ENCODE assay signal across 8 cellular contexts in genomic region chrX:38654302-38654701, GRCh38.
A peak's percentile ranks its signal among the peaks of the same experiment; 100 is the strongest.
DNase-seq lines count a peak whose midpoint lies in the region; ATAC-seq, FAIRE-seq and TF ChIP-seq lines count a peak whose summit lies in the region.

No MANE protein-coding gene starts in this region.

- H3K9ac ChIP-seq in KMS-11 (no peak overlapping the region), keratinocyte (ENCODE audit: control insufficient read depth, extremely low read depth, insufficient read depth, low read length) (no peak overlapping the region)

- no peak overlapping the region for H3K4me3 ChIP-seq in KMS-11 (IDR thresholded peaks at IDR 0.05; ENCODE audit: insufficient read depth, low read depth, low read length)
- no peak overlapping the region for H3K4me3 ChIP-seq in keratinocyte (ENCODE audit: control insufficient read depth in 2 of 3, extremely low read depth in 1 of 3, insufficient read depth in 2 of 3, low read depth in 1 of 3, low read length in 3 of 3)

- H3K4me1 ChIP-seq in KMS-11 (ENCODE audit: low read depth, poor library complexity, severe bottlenecking): peaks cover 20% of the 10 kb centered on the region
- H3K4me1 ChIP-seq in keratinocyte (ENCODE audit: control insufficient read depth, extremely low read depth, insufficient read depth, low read length): no peaks in the 10 kb centered on the region

- no peaks in the 10 kb centered on the region for H3K9me3 Mint-ChIP-seq in WTC11
- H3K9me3 Mint-ChIP-seq in activated CD4-positive, alpha-beta memory T cell treated with anti-CD3 and anti-CD28 coated beads for 36 hours: no peaks in the 10 kb centered on the region

- H3K36me3 ChIP-seq in KMS-11 (ENCODE audit: insufficient read depth) (no peaks in the 10 kb centered on the region), keratinocyte (ENCODE audit: control insufficient read depth in 2 of 2, extremely low read depth in 1 of 2, insufficient read depth in 2 of 2, low read length in 2 of 2) (no peaks in the 10 kb centered on the region)

- TF ChIP-seq CTCF in C4-2B (conservative IDR thresholded peaks at IDR 0.05) (peak; percentile 55), KMS-11 (conservative IDR thresholded peaks at IDR 0.05; ENCODE audit: low read depth, low read length) (peak; percentile 55), WTC11 (IDR thresholded peaks at IDR 0.05) (peak; percentile 23), keratinocyte (optimal IDR thresholded peaks at IDR 0.05 in 1 of 3, IDR thresholded peaks at IDR 0.05 in 1 of 3, conservative IDR thresholded peaks at IDR 0.05 in 1 of 3; ENCODE audit: extremely low read depth in 1 of 3, insufficient read depth in 2 of 3, low read length in 3 of 3) (peak; percentile 20 to 49 (median 47))

- H3K4me2 ChIP-seq in KMS-11 (no peak overlapping the region), keratinocyte (ENCODE audit: control insufficient read depth, extremely low read depth, insufficient read depth, low read depth, low read length) (no peak overlapping the region)

- CTCF ChIA-PET in WTC11 (lab: Charles Lee): interaction anchor here (0.7 to 0.9 kb wide), 2 partner anchors 26 to 278 kb away, joined by 3 to 8 read pairs; no protein-coding TSS in a partner anchor
- CTCF ChIA-PET in activated CD4-positive, alpha-beta memory T cell treated with anti-CD3 and anti-CD28 coated beads for 36 hours (lab: Charles Lee): interaction anchor here (1.2 kb wide), 1 partner anchor 27 kb away, joined by 3 read pairs; no protein-coding TSS in a partner anchor

- H2AFZ ChIP-seq in KMS-11 (ENCODE audit: low read depth): no peak overlapping the region
- no peak overlapping the region for H2AFZ ChIP-seq in keratinocyte (ENCODE audit: control insufficient read depth, low read length)

- H3K27me3 ChIP-seq in KMS-11 (ENCODE audit: insufficient read depth, low read depth) (no peaks in the 10 kb centered on the region), keratinocyte (ENCODE audit: control insufficient read depth, extremely low read depth, insufficient read depth, low read length) (no peaks in the 10 kb centered on the region)

- H3K27ac ChIP-seq in C4-2B (no peak overlapping the region), KMS-11 (no peak overlapping the region), keratinocyte (ENCODE audit: control insufficient read depth, insufficient read depth, low read length) (no peak overlapping the region)

- no peaks in the 10 kb centered on the region for H3K36me3 Mint-ChIP-seq in WTC11
- H3K36me3 Mint-ChIP-seq in activated CD4-positive, alpha-beta memory T cell treated with anti-CD3 and anti-CD28 coated beads for 36 hours: no peaks in the 10 kb centered on the region

- no peaks in the 10 kb centered on the region for H3K79me2 ChIP-seq in KMS-11 (ENCODE audit: insufficient read depth, low read depth)
- H3K79me2 ChIP-seq in keratinocyte (ENCODE audit: control insufficient read depth, insufficient read depth, low read length): no peaks in the 10 kb centered on the region

- H4K20me1 ChIP-seq in KMS-11 (ENCODE audit: insufficient read depth): no peaks in the 10 kb centered on the region
- no peaks in the 10 kb centered on the region for H4K20me1 ChIP-seq in keratinocyte (ENCODE audit: control insufficient read depth, extremely low read depth, insufficient read depth, low read length)

- no peaks in the 10 kb centered on the region for H3K9me3 ChIP-seq in keratinocyte (ENCODE audit: control insufficient read depth, low read depth, low read length)

- no peaks in the 10 kb centered on the region for H3K27me3 Mint-ChIP-seq in WTC11 (ENCODE audit: low read depth)
- H3K27me3 Mint-ChIP-seq in activated CD4-positive, alpha-beta memory T cell treated with anti-CD3 and anti-CD28 coated beads for 36 hours: no peaks in the 10 kb centered on the region

- H3K9me1 ChIP-seq in keratinocyte (ENCODE audit: control insufficient read depth, extremely low read depth, insufficient read depth, low read length): no peaks in the 10 kb centered on the region

- H3K4me3 Mint-ChIP-seq in WTC11: no peak overlapping the region
- H3K4me3 Mint-ChIP-seq in activated CD4-positive, alpha-beta memory T cell treated with anti-CD3 and anti-CD28 coated beads for 36 hours: no peak overlapping the region

- peaks cover 4% of the 10 kb centered on the region; the same call in 1 of the 2 replicates for H3K4me1 Mint-ChIP-seq in WTC11
- H3K4me1 Mint-ChIP-seq in activated CD4-positive, alpha-beta memory T cell treated with anti-CD3 and anti-CD28 coated beads for 36 hours (ENCODE audit: low read depth): no peaks in the 10 kb centered on the region

- POLR2A ChIA-PET in WTC11 (lab: Charles Lee): no interaction called here
- POLR2A ChIA-PET in activated CD4-positive, alpha-beta memory T cell treated with anti-CD3 and anti-CD28 coated beads for 36 hours (lab: Charles Lee): no interaction called here

- H3K27ac Mint-ChIP-seq in WTC11: no peak overlapping the region
- no peak overlapping the region for H3K27ac Mint-ChIP-seq in activated CD4-positive, alpha-beta memory T cell treated with anti-CD3 and anti-CD28 coated beads for 36 hours

- DNase-seq in WTC11 (ENCODE audit: low spot score) (no peak), keratinocyte (ENCODE audit: low read depth, low spot score) (no peak), middle frontal gyrus (ENCODE audit: extremely low spot score, low spot score) (no peak), NCI-H1436 (lab: John Stamatoyannopoulos, UW) (no peak)
- no peak for DNase-seq in activated CD4-positive, alpha-beta memory T cell treated with anti-CD3 and anti-CD28 coated beads for 36 hours

- ATAC-seq in WTC11 (peak; percentile 61), GM18511 (IDR thresholded peaks at IDR 0.05; ENCODE audit: unreplicated experiment) (no peak)

- intact Hi-C loops in activated CD4-positive, alpha-beta memory T cell treated with anti-CD3 and anti-CD28 coated beads for 36 hours (cut with micrococcal nuclease): no loop called here

- dilution Hi-C loops in keratinocyte (cut with MboI; ENCODE audit: extremely low pct_ligation_motif_present, low sequenced_read_pairs): no loop called here

- no peak for FAIRE-seq in keratinocyte (lab: Jason Lieb, UNC)

TF ChIP-seq in WTC11, 78 proteins besides CTCF, POLR2A, EP300 and RAD21 (continues in another document):
- TF ChIP-seq GRHL2 (CRISPR knock-in tag; IDR thresholded peaks at IDR 0.05; ENCODE audit: insufficient replicate concordance, severe bottlenecking) (no peak), MYBL2 (CRISPR knock-in tag; IDR thresholded peaks at IDR 0.05) (no peak), ATF3 (CRISPR knock-in tag; conservative IDR thresholded peaks at IDR 0.05) (no peak), NR2C2 (CRISPR knock-in tag; IDR thresholded peaks at IDR 0.05) (no peak), NR1H2 (CRISPR knock-in tag; IDR thresholded peaks at IDR 0.05) (no peak), FOXP1 (CRISPR knock-in tag; IDR thresholded peaks at IDR 0.05; ENCODE audit: borderline replicate concordance) (no peak), PREB (CRISPR knock-in tag; IDR thresholded peaks at IDR 0.05; ENCODE audit: borderline replicate concordance) (no peak), ATF1 (CRISPR knock-in tag; IDR thresholded peaks at IDR 0.05) (no peak), CBFB (CRISPR knock-in tag; IDR thresholded peaks at IDR 0.05; ENCODE audit: low read depth) (no peak)
- TF ChIP-seq, protein P1, sequence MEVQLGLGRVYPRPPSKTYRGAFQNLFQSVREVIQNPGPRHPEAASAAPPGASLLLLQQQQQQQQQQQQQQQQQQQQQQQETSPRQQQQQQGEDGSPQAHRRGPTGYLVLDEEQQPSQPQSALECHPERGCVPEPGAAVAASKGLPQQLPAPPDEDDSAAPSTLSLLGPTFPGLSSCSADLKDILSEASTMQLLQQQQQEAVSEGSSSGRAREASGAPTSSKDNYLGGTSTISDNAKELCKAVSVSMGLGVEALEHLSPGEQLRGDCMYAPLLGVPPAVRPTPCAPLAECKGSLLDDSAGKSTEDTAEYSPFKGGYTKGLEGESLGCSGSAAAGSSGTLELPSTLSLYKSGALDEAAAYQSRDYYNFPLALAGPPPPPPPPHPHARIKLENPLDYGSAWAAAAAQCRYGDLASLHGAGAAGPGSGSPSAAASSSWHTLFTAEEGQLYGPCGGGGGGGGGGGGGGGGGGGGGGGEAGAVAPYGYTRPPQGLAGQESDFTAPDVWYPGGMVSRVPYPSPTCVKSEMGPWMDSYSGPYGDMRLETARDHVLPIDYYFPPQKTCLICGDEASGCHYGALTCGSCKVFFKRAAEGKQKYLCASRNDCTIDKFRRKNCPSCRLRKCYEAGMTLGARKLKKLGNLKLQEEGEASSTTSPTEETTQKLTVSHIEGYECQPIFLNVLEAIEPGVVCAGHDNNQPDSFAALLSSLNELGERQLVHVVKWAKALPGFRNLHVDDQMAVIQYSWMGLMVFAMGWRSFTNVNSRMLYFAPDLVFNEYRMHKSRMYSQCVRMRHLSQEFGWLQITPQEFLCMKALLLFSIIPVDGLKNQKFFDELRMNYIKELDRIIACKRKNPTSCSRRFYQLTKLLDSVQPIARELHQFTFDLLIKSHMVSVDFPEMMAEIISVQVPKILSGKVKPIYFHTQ (CRISPR knock-in tag; IDR thresholded peaks at IDR 0.05): no peak
